ENCODE assay signal across 1 cellular context in the genomic region with DNA sequence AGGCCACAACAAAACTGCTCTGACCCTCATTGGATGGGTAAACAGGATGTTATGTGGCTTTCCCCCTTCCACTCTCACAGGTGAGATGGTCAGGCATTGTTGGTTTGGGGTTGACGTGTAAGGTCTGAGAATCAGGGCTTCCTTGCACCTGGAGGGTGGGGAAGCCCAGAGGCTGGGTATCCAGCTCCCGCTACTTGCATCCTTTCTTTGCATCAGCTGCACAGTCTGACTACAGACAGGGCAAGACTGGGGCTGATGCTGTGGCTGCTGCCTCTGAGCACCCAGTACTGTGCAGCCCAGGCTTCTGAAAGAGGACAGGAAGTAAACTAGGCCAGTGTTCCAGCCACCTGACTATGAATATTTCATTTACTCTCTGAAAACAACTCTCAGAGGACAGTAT.
TF ChIP-seq lines count a peak whose summit lies in the region.

No MANE protein-coding gene starts in this region.

TF ChIP-seq in GM23338, 12 proteins besides CTCF, POLR2A, EP300 and RAD21 (continued from another document):
- TF ChIP-seq NANOG (IDR thresholded peaks at IDR 0.05; ENCODE audit: borderline replicate concordance): no peak
- TF ChIP-seq EZH2 (IDR thresholded peaks at IDR 0.05; ENCODE audit: low read depth, unreplicated experiment): no peak
- TF ChIP-seq, protein P1, sequence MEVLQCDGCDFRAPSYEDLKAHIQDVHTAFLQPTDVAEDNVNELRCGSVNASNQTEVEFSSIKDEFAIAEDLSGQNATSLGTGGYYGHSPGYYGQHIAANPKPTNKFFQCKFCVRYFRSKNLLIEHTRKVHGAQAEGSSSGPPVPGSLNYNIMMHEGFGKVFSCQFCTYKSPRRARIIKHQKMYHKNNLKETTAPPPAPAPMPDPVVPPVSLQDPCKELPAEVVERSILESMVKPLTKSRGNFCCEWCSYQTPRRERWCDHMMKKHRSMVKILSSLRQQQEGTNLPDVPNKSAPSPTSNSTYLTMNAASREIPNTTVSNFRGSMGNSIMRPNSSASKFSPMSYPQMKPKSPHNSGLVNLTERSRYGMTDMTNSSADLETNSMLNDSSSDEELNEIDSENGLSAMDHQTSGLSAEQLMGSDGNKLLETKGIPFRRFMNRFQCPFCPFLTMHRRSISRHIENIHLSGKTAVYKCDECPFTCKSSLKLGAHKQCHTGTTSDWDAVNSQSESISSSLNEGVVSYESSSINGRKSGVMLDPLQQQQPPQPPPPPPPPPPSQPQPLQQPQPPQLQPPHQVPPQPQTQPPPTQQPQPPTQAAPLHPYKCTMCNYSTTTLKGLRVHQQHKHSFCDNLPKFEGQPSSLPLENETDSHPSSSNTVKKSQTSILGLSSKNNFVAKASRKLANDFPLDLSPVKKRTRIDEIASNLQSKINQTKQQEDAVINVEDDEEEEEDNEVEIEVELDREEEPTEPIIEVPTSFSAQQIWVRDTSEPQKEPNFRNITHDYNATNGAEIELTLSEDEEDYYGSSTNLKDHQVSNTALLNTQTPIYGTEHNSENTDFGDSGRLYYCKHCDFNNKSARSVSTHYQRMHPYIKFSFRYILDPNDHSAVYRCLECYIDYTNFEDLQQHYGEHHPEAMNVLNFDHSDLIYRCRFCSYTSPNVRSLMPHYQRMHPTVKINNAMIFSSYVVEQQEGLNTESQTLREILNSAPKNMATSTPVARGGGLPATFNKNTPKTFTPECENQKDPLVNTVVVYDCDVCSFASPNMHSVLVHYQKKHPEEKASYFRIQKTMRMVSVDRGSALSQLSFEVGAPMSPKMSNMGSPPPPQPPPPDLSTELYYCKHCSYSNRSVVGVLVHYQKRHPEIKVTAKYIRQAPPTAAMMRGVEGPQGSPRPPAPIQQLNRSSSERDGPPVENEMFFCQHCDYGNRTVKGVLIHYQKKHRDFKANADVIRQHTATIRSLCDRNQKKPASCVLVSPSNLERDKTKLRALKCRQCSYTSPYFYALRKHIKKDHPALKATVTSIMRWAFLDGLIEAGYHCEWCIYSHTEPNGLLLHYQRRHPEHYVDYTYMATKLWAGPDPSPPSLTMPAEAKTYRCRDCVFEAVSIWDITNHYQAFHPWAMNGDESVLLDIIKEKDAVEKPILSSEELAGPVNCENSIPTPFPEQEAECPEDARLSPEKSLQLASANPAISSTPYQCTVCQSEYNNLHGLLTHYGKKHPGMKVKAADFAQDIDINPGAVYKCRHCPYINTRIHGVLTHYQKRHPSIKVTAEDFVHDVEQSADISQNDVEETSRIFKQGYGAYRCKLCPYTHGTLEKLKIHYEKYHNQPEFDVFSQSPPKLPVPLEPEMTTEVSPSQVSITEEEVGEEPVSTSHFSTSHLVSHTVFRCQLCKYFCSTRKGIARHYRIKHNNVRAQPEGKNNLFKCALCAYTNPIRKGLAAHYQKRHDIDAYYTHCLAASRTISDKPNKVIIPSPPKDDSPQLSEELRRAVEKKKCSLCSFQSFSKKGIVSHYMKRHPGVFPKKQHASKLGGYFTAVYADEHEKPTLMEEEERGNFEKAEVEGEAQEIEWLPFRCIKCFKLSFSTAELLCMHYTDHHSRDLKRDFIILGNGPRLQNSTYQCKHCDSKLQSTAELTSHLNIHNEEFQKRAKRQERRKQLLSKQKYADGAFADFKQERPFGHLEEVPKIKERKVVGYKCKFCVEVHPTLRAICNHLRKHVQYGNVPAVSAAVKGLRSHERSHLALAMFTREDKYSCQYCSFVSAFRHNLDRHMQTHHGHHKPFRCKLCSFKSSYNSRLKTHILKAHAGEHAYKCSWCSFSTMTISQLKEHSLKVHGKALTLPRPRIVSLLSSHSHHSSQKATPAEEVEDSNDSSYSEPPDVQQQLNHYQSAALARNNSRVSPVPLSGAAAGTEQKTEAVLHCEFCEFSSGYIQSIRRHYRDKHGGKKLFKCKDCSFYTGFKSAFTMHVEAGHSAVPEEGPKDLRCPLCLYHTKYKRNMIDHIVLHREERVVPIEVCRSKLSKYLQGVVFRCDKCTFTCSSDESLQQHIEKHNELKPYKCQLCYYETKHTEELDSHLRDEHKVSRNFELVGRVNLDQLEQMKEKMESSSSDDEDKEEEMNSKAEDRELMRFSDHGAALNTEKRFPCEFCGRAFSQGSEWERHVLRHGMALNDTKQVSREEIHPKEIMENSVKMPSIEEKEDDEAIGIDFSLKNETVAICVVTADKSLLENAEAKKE (CRISPR knock-in tag; IDR thresholded peaks at IDR 0.05): no peak
- TF ChIP-seq EZH2phosphoT487 (IDR thresholded peaks at IDR 0.05; ENCODE audit: unreplicated experiment): no peak
- TF ChIP-seq ZNF331 (CRISPR knock-in tag; IDR thresholded peaks at IDR 0.05; ENCODE audit: low read depth): no peak
- TF ChIP-seq STAT1 (IDR thresholded peaks at IDR 0.05; ENCODE audit: unreplicated experiment): no peak
- TF ChIP-seq, protein P2, sequence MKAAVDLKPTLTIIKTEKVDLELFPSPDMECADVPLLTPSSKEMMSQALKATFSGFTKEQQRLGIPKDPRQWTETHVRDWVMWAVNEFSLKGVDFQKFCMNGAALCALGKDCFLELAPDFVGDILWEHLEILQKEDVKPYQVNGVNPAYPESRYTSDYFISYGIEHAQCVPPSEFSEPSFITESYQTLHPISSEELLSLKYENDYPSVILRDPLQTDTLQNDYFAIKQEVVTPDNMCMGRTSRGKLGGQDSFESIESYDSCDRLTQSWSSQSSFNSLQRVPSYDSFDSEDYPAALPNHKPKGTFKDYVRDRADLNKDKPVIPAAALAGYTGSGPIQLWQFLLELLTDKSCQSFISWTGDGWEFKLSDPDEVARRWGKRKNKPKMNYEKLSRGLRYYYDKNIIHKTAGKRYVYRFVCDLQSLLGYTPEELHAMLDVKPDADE (IDR thresholded peaks at IDR 0.05): no peak
- TF ChIP-seq CREB1 (CRISPR knock-in tag; IDR thresholded peaks at IDR 0.05; ENCODE audit: low read depth): no peak
- no peak for TF ChIP-seq POLR2AphosphoS5 (IDR thresholded peaks at IDR 0.05; ENCODE audit: low read depth)
